Comparison of ENCODE assay signal across 11 cellular contexts in the genomic region with DNA sequence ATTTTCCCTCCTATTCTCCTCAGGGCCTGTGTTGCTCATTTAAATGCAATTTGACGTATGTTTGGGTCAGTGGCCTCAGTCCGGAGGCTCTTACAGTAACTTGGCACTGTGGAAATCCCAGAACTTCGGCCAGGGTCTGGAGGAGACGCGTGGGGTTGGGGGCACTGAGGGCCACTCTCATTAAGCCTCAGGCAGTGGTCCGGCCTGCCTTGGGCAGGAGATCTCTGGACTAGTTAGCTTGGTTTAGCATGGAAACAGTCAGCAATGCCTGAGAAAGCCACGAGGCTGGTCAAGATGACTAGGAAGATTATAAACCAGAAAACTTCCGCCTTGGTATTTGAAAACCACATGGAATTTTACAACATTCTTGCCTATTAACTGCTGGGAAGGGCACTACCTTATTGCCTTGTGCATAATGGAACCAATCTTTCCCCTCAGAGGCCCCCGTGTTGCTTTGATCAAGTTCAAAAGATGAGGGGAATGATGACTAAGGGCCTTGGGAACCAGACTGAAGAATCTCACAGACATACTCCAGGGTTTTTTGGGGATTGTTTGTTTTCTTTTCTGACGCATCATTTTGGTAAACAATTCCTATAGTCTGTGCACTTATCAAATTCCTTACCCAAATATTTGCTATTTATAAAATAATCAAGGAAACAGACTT.
A peak's percentile ranks its signal among the peaks of the same experiment; 100 is the strongest.
DNase-seq lines count a peak whose midpoint lies in the region; ATAC-seq and TF ChIP-seq lines count a peak whose summit lies in the region.
"Had no signal": no experiment of that assay in that cellular context is flagged by ENCODE, and none has a peak within 500 bp of the region (broad histone marks: within the 10 kb centered on the region; RNA-seq: fewer than 3 reads in every experiment).

No MANE protein-coding gene starts in this region.

- H3K27ac ChIP-seq in mesodermal cell (ENCODE audit: low read depth, low read length, severe bottlenecking) (peak overlapping the region; percentile 98), prostate gland (peak overlapping the region in 1 of 2 donors; percentile 16), sigmoid colon (no peak overlapping the region)

- no peak for TF ChIP-seq EP300 in sigmoid colon (IDR thresholded peaks at IDR 0.05)

- no peak for TF ChIP-seq POLR2A in prostate gland (IDR thresholded peaks at IDR 0.05)
- no peak for TF ChIP-seq POLR2A in sigmoid colon (IDR thresholded peaks at IDR 0.05)

- DNase-seq in AG08395 (ENCODE audit: low spot score) (peak; percentile 90), MG63 (peak; percentile 44), choroid plexus epithelial cell (ENCODE audit: low read depth) (peak; percentile 96), prostate gland (ENCODE audit: low spot score) (no peak), NCI-H2171 (lab: John Stamatoyannopoulos, UW) (no peak), sigmoid colon (no peak)
- DNase-seq: CD4-positive, CD25-positive, alpha-beta regulatory T cell; H7; NCI-H510A had no signal

- no peaks in the 10 kb centered on the region for H3K36me3 ChIP-seq in MG63
- H3K36me3 ChIP-seq in mesodermal cell (ENCODE audit: control insufficient read depth, insufficient read depth, low read length) = no peaks in the 10 kb centered on the region
- no peaks in the 10 kb centered on the region for H3K36me3 ChIP-seq in prostate gland
- no peaks in the 10 kb centered on the region for H3K36me3 ChIP-seq in sigmoid colon

- H3K4me1 ChIP-seq in mesodermal cell (ENCODE audit: control insufficient read depth, insufficient read depth, low read length, poor library complexity, severe bottlenecking) = peaks cover 39% of the 10 kb centered on the region
- no peaks in the 10 kb centered on the region for H3K4me1 ChIP-seq in prostate gland (replicated peaks)
- H3K4me1 ChIP-seq in sigmoid colon = peaks cover 0 to 16% (median 14%) of the 10 kb centered on the region in 4 donors

- H3K4me3 ChIP-seq in MG63 = no peak overlapping the region
- no peak overlapping the region for H3K4me3 ChIP-seq in choroid plexus epithelial cell (ENCODE audit: low read depth, low read length)
- no peak overlapping the region for H3K4me3 ChIP-seq in mesodermal cell (ENCODE audit: extremely low read depth, insufficient read depth, low read length, poor library complexity, severe bottlenecking)
- no peak overlapping the region for H3K4me3 ChIP-seq in prostate gland
- no peak overlapping the region for H3K4me3 ChIP-seq in sigmoid colon

- no peaks in the 10 kb centered on the region for H3K9me3 ChIP-seq in MG63
- peaks cover 7% of the 10 kb centered on the region for H3K9me3 ChIP-seq in mesodermal cell (ENCODE audit: control insufficient read depth, low read length)
- H3K9me3 ChIP-seq in prostate gland = no peaks in the 10 kb centered on the region
- H3K9me3 ChIP-seq in sigmoid colon = no peaks in the 10 kb centered on the region

- TF ChIP-seq CTCF in choroid plexus epithelial cell (conservative IDR thresholded peaks at IDR 0.05; ENCODE audit: low read depth, low read length) (no peak), prostate gland (IDR thresholded peaks at IDR 0.05) (no peak), sigmoid colon (IDR thresholded peaks at IDR 0.05) (no peak)

- intact Hi-C loops in prostate gland (cut with DNase I) (loop anchor here (10.0 kb wide), 1 partner anchor 114 kb away; no protein-coding TSS in a partner anchor), sigmoid colon (cut with DNase I) (loop anchor here (10.0 kb wide), 1 partner anchor 386 kb away; no protein-coding TSS in a partner anchor)

- no peaks in the 10 kb centered on the region for H3K27me3 ChIP-seq in MG63
- no peaks in the 10 kb centered on the region for H3K27me3 ChIP-seq in prostate gland (replicated peaks; ENCODE audit: insufficient read depth)
- no peaks in the 10 kb centered on the region for H3K27me3 ChIP-seq in sigmoid colon

- 86 to 88% methylated on average over 8 of the region's 10 CpGs for WGBS in mesodermal cell (ENCODE audit: insufficient coverage in 2 of 2), 2 experiments
- 76% methylated on average over 10 of the region's 10 CpGs for WGBS in prostate gland
- 48 to 72% methylated on average over 10 of the region's 10 CpGs for WGBS in sigmoid colon, 2 donors

- no peak for ATAC-seq in HG02852 (IDR thresholded peaks at IDR 0.05; ENCODE audit: unreplicated experiment)

Comparison
In these comparisons a context has a peak if more than half of its experiments do, and no peak if none do; other contexts are left out.
1. DNase-seq: peak in AG08395 (single experiment), MG63 (single experiment) and choroid plexus epithelial cell (single experiment); none in prostate gland (single experiment), NCI-H2171 (single experiment) and sigmoid colon (single experiment).